In the genomic region with DNA sequence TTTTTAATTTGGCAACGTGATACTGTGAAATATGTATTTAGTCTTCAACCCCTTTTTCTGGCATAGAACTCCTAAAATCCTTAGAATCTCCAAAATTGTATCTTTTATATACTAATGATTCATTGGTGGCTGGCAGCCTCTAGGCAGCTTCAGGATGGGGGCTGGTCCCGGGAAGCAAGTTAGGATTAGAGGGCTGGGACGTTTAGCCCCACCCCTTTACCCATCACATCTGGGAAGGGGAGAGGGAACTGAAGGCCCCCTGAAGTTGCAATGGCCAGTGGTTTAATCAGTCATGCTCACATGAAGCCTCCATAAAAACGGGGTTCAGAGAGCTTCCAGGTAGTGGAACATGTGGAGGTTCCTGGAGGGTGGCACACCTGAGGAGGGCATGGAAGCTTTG, we compare ENCODE assay signal across 15 cellular contexts. TPM values are rescaled to one million over a fixed set of nuclear protein-coding genes. Genes with fewer than 3 reads are reported as not detected.
"Had no signal": no experiment of that assay in that cellular context is flagged by ENCODE, and none has a peak within 500 bp of the region (broad histone marks: within the 10 kb centered on the region; RNA-seq: fewer than 3 reads in every experiment).

No MANE protein-coding gene starts in this region.

- H3K27ac ChIP-seq: breast epithelium, esophagus squamous epithelium, thoracic aorta, vagina had no signal

- H3K36me3 ChIP-seq: breast epithelium, thoracic aorta, vagina had no signal

- H3K4me1 ChIP-seq: breast epithelium had no signal

- H3K9me3 ChIP-seq: breast epithelium, esophagus squamous epithelium, thoracic aorta, vagina had no signal

- H3K36me3 Mint-ChIP-seq: activated naive CD4-positive, alpha-beta T cell treated with anti-CD3 and anti-CD28 coated beads, Interleukin-2, amount 50 U/mL, for 72 hours had no signal

- H3K27ac Mint-ChIP-seq: activated CD8-positive, alpha-beta T cell treated with anti-CD3 and anti-CD28 coated beads for 36 hours; activated naive CD4-positive, alpha-beta T cell treated with anti-CD3 and anti-CD28 coated beads, Interleukin-2, amount 50 U/mL, for 72 hours; activated T-helper 17 cell treated with anti-CD3 and anti-CD28 coated beads, Interleukin-2, amount 50 U/mL, for 72 hours; nephron had no signal

- H3K4me3 Mint-ChIP-seq: activated CD4-positive, alpha-beta T cell treated with anti-CD3 and anti-CD28 coated beads for 36 hours; activated CD8-positive, alpha-beta T cell treated with anti-CD3 and anti-CD28 coated beads for 36 hours; activated T-helper 17 cell treated with anti-CD3 and anti-CD28 coated beads, Interleukin-2, amount 50 U/mL, for 72 hours; nephron had no signal

- H3K9me3 Mint-ChIP-seq: activated CD8-positive, alpha-beta T cell treated with anti-CD3 and anti-CD28 coated beads for 36 hours; activated naive CD4-positive, alpha-beta T cell treated with anti-CD3 and anti-CD28 coated beads, Interleukin-2, amount 50 U/mL, for 72 hours; activated T-helper 17 cell treated with anti-CD3 and anti-CD28 coated beads, Interleukin-2, amount 50 U/mL, for 72 hours; nephron had no signal

- DNase-seq: activated CD4-positive, alpha-beta T cell treated with anti-CD3 and anti-CD28 coated beads for 36 hours; activated CD8-positive, alpha-beta T cell treated with anti-CD3 and anti-CD28 coated beads for 36 hours; aorta; esophagus squamous epithelium; foreskin fibroblast; left cardiac atrium; stimulated activated CD4-positive, alpha-beta T cell treated with anti-CD3 and anti-CD28 coated beads, Interleukin-2, amount 100 ng/mL, for 48 hours; stimulated activated naive CD4-positive, alpha-beta T cell treated with Interleukin-2 at 50 U/mL for 16 hours; T1000 had no signal

- H3K4me3 ChIP-seq: breast epithelium, esophagus squamous epithelium, thoracic aorta, vagina had no signal

- H3K27me3 ChIP-seq: breast epithelium, esophagus squamous epithelium, vagina had no signal

- H3K27me3 Mint-ChIP-seq: activated CD4-positive, alpha-beta T cell treated with anti-CD3 and anti-CD28 coated beads for 36 hours; activated CD8-positive, alpha-beta T cell treated with anti-CD3 and anti-CD28 coated beads for 36 hours; activated T-helper 17 cell treated with anti-CD3 and anti-CD28 coated beads, Interleukin-2, amount 50 U/mL, for 72 hours had no signal

- ATAC-seq: activated CD4-positive, alpha-beta T cell treated with anti-CD3 and anti-CD28 coated beads for 36 hours; activated CD8-positive, alpha-beta T cell treated with anti-CD3 and anti-CD28 coated beads for 36 hours; activated naive CD4-positive, alpha-beta T cell treated with anti-CD3 and anti-CD28 coated beads, Interleukin-2, amount 50 U/mL, for 72 hours; activated T-helper 17 cell treated with anti-CD3 and anti-CD28 coated beads, Interleukin-2, amount 50 U/mL, for 72 hours; left cardiac atrium had no signal

RNA-seq across cellular contexts. Expression of a gene that starts 29.3 kb away (rescaled TPM):
- total RNA-seq: vagina had no signal
